Comparison of ENCODE assay signal across 1 cellular context in the genomic region with DNA sequence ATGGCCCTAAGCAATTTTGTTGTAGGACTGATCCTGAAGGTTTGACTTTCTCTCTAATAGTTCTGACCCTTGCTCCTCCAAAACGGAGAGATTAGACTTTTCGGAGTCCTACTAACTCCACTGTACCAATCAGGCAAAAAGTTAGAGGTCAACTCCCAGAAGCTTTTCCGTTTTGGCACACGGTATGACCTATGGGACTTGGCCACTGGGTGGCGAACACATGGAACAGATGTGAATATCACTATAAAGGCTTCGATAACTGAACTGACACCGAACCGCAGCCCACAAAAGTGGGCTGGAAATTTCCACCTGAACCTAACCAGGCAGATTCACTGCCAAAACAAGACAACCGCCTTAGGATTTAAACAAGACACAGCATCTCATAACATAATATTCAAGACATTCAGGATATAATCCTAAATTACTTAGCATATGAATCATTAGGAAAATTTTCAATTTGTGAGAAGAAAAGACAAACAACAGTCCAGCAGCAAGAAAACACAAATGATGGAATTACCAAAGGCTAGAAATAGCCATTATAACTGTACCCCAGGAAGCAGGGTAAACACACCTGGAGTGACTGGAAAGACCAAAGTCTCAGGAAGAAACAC.
TF ChIP-seq lines count a peak whose summit lies in the region.

No MANE protein-coding gene starts in this region.

TF ChIP-seq in HEK293T, 16 proteins besides CTCF, POLR2A, EP300 and RAD21 (continued from another document):
- TF ChIP-seq ZNF384 (IDR thresholded peaks at IDR 0.05) (no peak), FOXA1 (IDR thresholded peaks at IDR 0.05) (no peak), LEF1 (IDR thresholded peaks at IDR 0.05; ENCODE audit: borderline replicate concordance) (no peak), SP1 (IDR thresholded peaks at IDR 0.05) (no peak), CTBP1 (IDR thresholded peaks at IDR 0.05; ENCODE audit: borderline replicate concordance) (no peak), FOXK2 (IDR thresholded peaks at IDR 0.05) (no peak), SUZ12 (IDR thresholded peaks at IDR 0.05) (no peak), ARNT (IDR thresholded peaks at IDR 0.05) (no peak), NFRKB (IDR thresholded peaks at IDR 0.05) (no peak), L3MBTL2 (conservative IDR thresholded peaks at IDR 0.05) (no peak), TARDBP (IDR thresholded peaks at IDR 0.05) (no peak)
- TF ChIP-seq, protein P1, sequence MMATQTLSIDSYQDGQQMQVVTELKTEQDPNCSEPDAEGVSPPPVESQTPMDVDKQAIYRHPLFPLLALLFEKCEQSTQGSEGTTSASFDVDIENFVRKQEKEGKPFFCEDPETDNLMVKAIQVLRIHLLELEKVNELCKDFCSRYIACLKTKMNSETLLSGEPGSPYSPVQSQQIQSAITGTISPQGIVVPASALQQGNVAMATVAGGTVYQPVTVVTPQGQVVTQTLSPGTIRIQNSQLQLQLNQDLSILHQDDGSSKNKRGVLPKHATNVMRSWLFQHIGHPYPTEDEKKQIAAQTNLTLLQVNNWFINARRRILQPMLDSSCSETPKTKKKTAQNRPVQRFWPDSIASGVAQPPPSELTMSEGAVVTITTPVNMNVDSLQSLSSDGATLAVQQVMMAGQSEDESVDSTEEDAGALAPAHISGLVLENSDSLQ (IDR thresholded peaks at IDR 0.05): no peak
